Comparison of ENCODE assay signal across 12 cellular contexts in genomic region chr6:20266851-20267608, GRCh38. TPM values are rescaled to one million over a fixed set of nuclear protein-coding genes. Genes with fewer than 3 reads are reported as not detected.
DNase-seq lines count a peak whose midpoint lies in the region; ATAC-seq and TF ChIP-seq lines count a peak whose summit lies in the region.
"Had no signal": no experiment of that assay in that cellular context is flagged by ENCODE, and none has a peak within 500 bp of the region (broad histone marks: within the 10 kb centered on the region; RNA-seq: fewer than 3 reads in every experiment).

No MANE protein-coding gene starts in this region.

- H3K27ac ChIP-seq in mammary epithelial cell (ENCODE audit: insufficient read depth, low read depth, low read length) = peak overlapping the region; percentile 25
- no peak overlapping the region for H3K27ac ChIP-seq in ovary
- H3K27ac ChIP-seq in smooth muscle cell (ENCODE audit: low read depth) = no peak overlapping the region
- H3K27ac ChIP-seq: gastrocnemius medialis, prostate gland had no signal

- no TSS peak for BruUV-seq in mammary epithelial cell (replicated peaks; lab: Mats Ljungman, UMichigan)

- TF ChIP-seq POLR2A in ovary (IDR thresholded peaks at IDR 0.05) = no peak

- WGBS in mammary epithelial cell (ENCODE audit: low coverage, missing lambda C conversion rate) = 71% methylated on average over 11 of the region's 11 CpGs
- 81 to 86% (median 83%) methylated on average over 11 of the region's 11 CpGs for WGBS in ovary, 3 donors
- 90% methylated on average over 11 of the region's 11 CpGs for WGBS in smooth muscle cell (ENCODE audit: low lambda C conversion rate)

- H3K79me2 ChIP-seq in mammary epithelial cell (ENCODE audit: insufficient read depth, low read length) (no peaks in the 10 kb centered on the region), smooth muscle cell (ENCODE audit: low read depth) (no peaks in the 10 kb centered on the region)

- peaks cover 12% of the 10 kb centered on the region for H3K4me1 ChIP-seq in mammary epithelial cell (ENCODE audit: insufficient read depth, low read length)
- H3K4me1 ChIP-seq in ovary (ENCODE audit: insufficient read depth) = no peaks in the 10 kb centered on the region
- H3K4me1 ChIP-seq in smooth muscle cell (ENCODE audit: low read depth) = no peaks in the 10 kb centered on the region
- H3K4me1 ChIP-seq: gastrocnemius medialis, prostate gland had no signal

- dilution Hi-C loops in mammary epithelial cell (cut with HindIII; ENCODE audit: low sequenced_read_pairs) = no loop called here

- H3K36me3 ChIP-seq in GM06990 (ENCODE audit: control insufficient read depth, insufficient read depth, low read length) = no peaks in the 10 kb centered on the region
- H3K36me3 ChIP-seq in mammary epithelial cell (ENCODE audit: insufficient read depth, low read length) = no peaks in the 10 kb centered on the region
- H3K36me3 ChIP-seq in ovary = no peaks in the 10 kb centered on the region
- H3K36me3 ChIP-seq in smooth muscle cell (ENCODE audit: low read depth) = no peaks in the 10 kb centered on the region
- H3K36me3 ChIP-seq: gastrocnemius medialis, prostate gland had no signal

- intact Hi-C loops in mammary epithelial cell (cut with micrococcal nuclease) = no loop called here
- intact Hi-C loops in ovary (cut with DNase I) = no loop called here

- H2AFZ ChIP-seq in mammary epithelial cell (ENCODE audit: low read depth, low read length) (peak overlapping the region; percentile 68), smooth muscle cell (ENCODE audit: low read depth) (no peak overlapping the region)

- TF ChIP-seq EP300 in Ishikawa (IDR thresholded peaks at IDR 0.05; ENCODE audit: borderline replicate concordance) = no peak
- TF ChIP-seq EP300 in ovary (IDR thresholded peaks at IDR 0.05) = no peak

- ATAC-seq in GM19372 (IDR thresholded peaks at IDR 0.05; ENCODE audit: low read depth, unreplicated experiment) = peak; percentile 53
- ATAC-seq: gastrocnemius medialis had no signal

- H4K20me1 ChIP-seq in mammary epithelial cell (ENCODE audit: insufficient read depth, low read length) = no peaks in the 10 kb centered on the region
- no peaks in the 10 kb centered on the region for H4K20me1 ChIP-seq in smooth muscle cell (ENCODE audit: low read depth)

- peak overlapping the region; percentile 54 for H3K4me2 ChIP-seq in mammary epithelial cell (ENCODE audit: insufficient read depth, low read depth, low read length)
- H3K4me2 ChIP-seq in smooth muscle cell = no peak overlapping the region

- H3K4me3 ChIP-seq in GM06990 (replicated peaks; ENCODE audit: low read depth, low read length) (no peak overlapping the region), mammary epithelial cell (replicated peaks in 1 of 3; ENCODE audit: insufficient read depth in 1 of 3, low read depth in 2 of 3, low read length in 3 of 3) (no peak overlapping the region), ovary (no peak overlapping the region), smooth muscle cell (no peak overlapping the region)
- H3K4me3 ChIP-seq: gastrocnemius medialis, prostate gland had no signal

- DNase-seq in GM06990 (ENCODE audit: extremely low read depth, insufficient read length) (peak; percentile 11), mammary epithelial cell (peak; percentile 81), GM10266 (ENCODE audit: extremely low spot score) (no peak), ovary (no peak), DMS79 (lab: John Stamatoyannopoulos, UW) (no peak), smooth muscle cell (lab: John Stamatoyannopoulos, UW; ENCODE audit: unreplicated experiment) (no peak)
- DNase-seq: DMS 273 treated with DMSO at 0.1 percent for 48 hours, gastrocnemius medialis, NCI-H2081 treated with DMSO at 0.1 percent for 48 hours had no signal

- H3K27me3 ChIP-seq in GM06990 (replicated peaks; ENCODE audit: control insufficient read depth, insufficient read depth, low read length) (no peaks in the 10 kb centered on the region), mammary epithelial cell (ENCODE audit: insufficient read depth, low read length) (no peaks in the 10 kb centered on the region), ovary (no peaks in the 10 kb centered on the region), smooth muscle cell (ENCODE audit: low read depth) (no peaks in the 10 kb centered on the region)
- H3K27me3 ChIP-seq: gastrocnemius medialis had no signal

- no peaks in the 10 kb centered on the region for H3F3A ChIP-seq in smooth muscle cell (ENCODE audit: low read depth)

- no peak overlapping the region for H3K9ac ChIP-seq in mammary epithelial cell (ENCODE audit: insufficient read depth, low read length)
- H3K9ac ChIP-seq in smooth muscle cell (ENCODE audit: low read depth) = no peak overlapping the region

- H3K9me3 ChIP-seq in mammary epithelial cell (replicated peaks; ENCODE audit: insufficient read depth, low read length) (no peaks in the 10 kb centered on the region), ovary (no peaks in the 10 kb centered on the region), smooth muscle cell (replicated peaks; ENCODE audit: low read depth) (no peaks in the 10 kb centered on the region)
- H3K9me3 ChIP-seq: gastrocnemius medialis, prostate gland had no signal

- TF ChIP-seq CTCF in GM06990 (IDR thresholded peaks at IDR 0.05; ENCODE audit: insufficient read depth, low read length, poor library complexity, severe bottlenecking) = no peak
- no peak for TF ChIP-seq CTCF in mammary epithelial cell (conservative IDR thresholded peaks at IDR 0.05 in 1 of 2, IDR thresholded peaks at IDR 0.05 in 1 of 2; ENCODE audit: extremely low read depth in 1 of 2, insufficient read depth in 1 of 2, low read depth in 1 of 2, low read length in 2 of 2)
- TF ChIP-seq CTCF in GM10266 (IDR thresholded peaks at IDR 0.05; ENCODE audit: control insufficient read depth, insufficient read depth, low read depth, missing control alignments) = no peak
- no peak for TF ChIP-seq CTCF in ovary (IDR thresholded peaks at IDR 0.05)
- no peak for TF ChIP-seq CTCF in smooth muscle cell (IDR thresholded peaks at IDR 0.05; ENCODE audit: borderline replicate concordance, insufficient read depth, poor library complexity, severe bottlenecking)

- in situ Hi-C loops in mammary epithelial cell (cut with MboI; ENCODE audit: low sequenced_read_pairs in 2 of 2) = no loop called here

- no peak for TF ChIP-seq RAD21 in Ishikawa (IDR thresholded peaks at IDR 0.05; ENCODE audit: low read depth)

- CTCF ChIA-PET in mammary epithelial cell (lab: Charles Lee; ENCODE audit: low non-redundant PET) = no interaction called here

TF ChIP-seq in Ishikawa, 13 proteins besides CTCF, POLR2A, EP300 and RAD21:
- TF ChIP-seq, protein P1, sequence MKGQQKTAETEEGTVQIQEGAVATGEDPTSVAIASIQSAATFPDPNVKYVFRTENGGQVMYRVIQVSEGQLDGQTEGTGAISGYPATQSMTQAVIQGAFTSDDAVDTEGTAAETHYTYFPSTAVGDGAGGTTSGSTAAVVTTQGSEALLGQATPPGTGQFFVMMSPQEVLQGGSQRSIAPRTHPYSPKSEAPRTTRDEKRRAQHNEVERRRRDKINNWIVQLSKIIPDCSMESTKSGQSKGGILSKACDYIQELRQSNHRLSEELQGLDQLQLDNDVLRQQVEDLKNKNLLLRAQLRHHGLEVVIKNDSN (IDR thresholded peaks at IDR 0.05) = no peak
- TF ChIP-seq, protein P2, sequence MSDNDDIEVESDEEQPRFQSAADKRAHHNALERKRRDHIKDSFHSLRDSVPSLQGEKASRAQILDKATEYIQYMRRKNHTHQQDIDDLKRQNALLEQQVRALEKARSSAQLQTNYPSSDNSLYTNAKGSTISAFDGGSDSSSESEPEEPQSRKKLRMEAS (IDR thresholded peaks at IDR 0.05) = peak; percentile 31; the same call in 1 of the 2 replicates
- TF ChIP-seq, protein P3, sequence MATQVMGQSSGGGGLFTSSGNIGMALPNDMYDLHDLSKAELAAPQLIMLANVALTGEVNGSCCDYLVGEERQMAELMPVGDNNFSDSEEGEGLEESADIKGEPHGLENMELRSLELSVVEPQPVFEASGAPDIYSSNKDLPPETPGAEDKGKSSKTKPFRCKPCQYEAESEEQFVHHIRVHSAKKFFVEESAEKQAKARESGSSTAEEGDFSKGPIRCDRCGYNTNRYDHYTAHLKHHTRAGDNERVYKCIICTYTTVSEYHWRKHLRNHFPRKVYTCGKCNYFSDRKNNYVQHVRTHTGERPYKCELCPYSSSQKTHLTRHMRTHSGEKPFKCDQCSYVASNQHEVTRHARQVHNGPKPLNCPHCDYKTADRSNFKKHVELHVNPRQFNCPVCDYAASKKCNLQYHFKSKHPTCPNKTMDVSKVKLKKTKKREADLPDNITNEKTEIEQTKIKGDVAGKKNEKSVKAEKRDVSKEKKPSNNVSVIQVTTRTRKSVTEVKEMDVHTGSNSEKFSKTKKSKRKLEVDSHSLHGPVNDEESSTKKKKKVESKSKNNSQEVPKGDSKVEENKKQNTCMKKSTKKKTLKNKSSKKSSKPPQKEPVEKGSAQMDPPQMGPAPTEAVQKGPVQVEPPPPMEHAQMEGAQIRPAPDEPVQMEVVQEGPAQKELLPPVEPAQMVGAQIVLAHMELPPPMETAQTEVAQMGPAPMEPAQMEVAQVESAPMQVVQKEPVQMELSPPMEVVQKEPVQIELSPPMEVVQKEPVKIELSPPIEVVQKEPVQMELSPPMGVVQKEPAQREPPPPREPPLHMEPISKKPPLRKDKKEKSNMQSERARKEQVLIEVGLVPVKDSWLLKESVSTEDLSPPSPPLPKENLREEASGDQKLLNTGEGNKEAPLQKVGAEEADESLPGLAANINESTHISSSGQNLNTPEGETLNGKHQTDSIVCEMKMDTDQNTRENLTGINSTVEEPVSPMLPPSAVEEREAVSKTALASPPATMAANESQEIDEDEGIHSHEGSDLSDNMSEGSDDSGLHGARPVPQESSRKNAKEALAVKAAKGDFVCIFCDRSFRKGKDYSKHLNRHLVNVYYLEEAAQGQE (IDR thresholded peaks at IDR 0.05; ENCODE audit: low read depth) = no peak

RNA-seq across cellular contexts. Expression of gene MBOAT1, which starts 54.8 kb away (rescaled TPM):
- 1 to 10 TPM; 2.3 to 8.2 TPM for total RNA-seq in mammary epithelial cell
- 4.6 TPM for polyA plus RNA-seq in mammary epithelial cell
- polyA minus RNA-seq in mammary epithelial cell = 12.7 TPM
- 10 to 100 TPM; 11.2 to 30.2 (median 13.4) TPM for total RNA-seq in ovary
- polyA plus RNA-seq in ovary = 10 to 100 TPM in 1 of 2 donors, 1 to 10 TPM in 1; 8.5 to 11.0 TPM
- total RNA-seq in smooth muscle cell = 2.5 and 2.6 TPM in 2 replicates
- 0.09 and 0.73 TPM in 2 replicates for polyA plus RNA-seq in smooth muscle cell

Comparison
In these comparisons a context has a peak if more than half of its experiments do, and no peak if none do; other contexts are left out.
1. DNase-seq: peak in GM06990 (single experiment) and mammary epithelial cell (single experiment); none in GM10266 (single experiment), ovary (0 of 5), DMS79 (single experiment) and smooth muscle cell (single experiment).